In genomic region chr11:96228911-96229310, GRCh38 we compare ENCODE assay signal across 10 cellular contexts.
A peak's percentile ranks its signal among the peaks of the same experiment; 100 is the strongest.
DNase-seq lines count a peak whose midpoint lies in the region; ATAC-seq and TF ChIP-seq lines count a peak whose summit lies in the region.
"Had no signal": no experiment of that assay in that cellular context is flagged by ENCODE, and none has a peak within 500 bp of the region (broad histone marks: within the 10 kb centered on the region; RNA-seq: fewer than 3 reads in every experiment).

No MANE protein-coding gene starts in this region.

- peak overlapping the region; percentile 26; the same call in 1 of the 2 replicates for H2AFZ ChIP-seq in SK-N-SH (ENCODE audit: low read depth)

- CTCF ChIA-PET in SK-N-SH (lab: Yijun Ruan, JAX): no interaction called here

- H3K4me3 ChIP-seq in SK-N-SH (ENCODE audit: low read depth in 2 of 2, low read length in 1 of 2): peak overlapping the region in 1 of 2 experiments; percentile 25; a peak in 1 of 4 replicates
- no peak overlapping the region for H3K4me3 ChIP-seq in esophagus muscularis mucosa
- no peak overlapping the region for H3K4me3 ChIP-seq in sigmoid colon

- peak; percentile 14 for DNase-seq in Daoy (ENCODE audit: low read depth)
- no peak for DNase-seq in SK-N-SH
- no peak for DNase-seq in esophagus muscularis mucosa (ENCODE audit: extremely low spot score)
- no peak for DNase-seq in sigmoid colon
- no peak for DNase-seq in hypothalamus (lab: John Stamatoyannopoulos, UW)
- DNase-seq in GM13976 (ENCODE audit: low spot score): no peak
- no peak for DNase-seq in NK-92 treated with Interleukin-12 subunit alpha and Interleukin-12 subunit beta, amount 100 ng/mL, for 24 hours (lab: John Stamatoyannopoulos, UW)
- DNase-seq: Karpas-422, NCI-H510A treated with DMSO at 0.1 percent for 48 hours had no signal

- no peak for TF ChIP-seq CTCF in SK-N-SH (IDR thresholded peaks at IDR 0.05)
- TF ChIP-seq CTCF in esophagus muscularis mucosa (IDR thresholded peaks at IDR 0.05): no peak
- TF ChIP-seq CTCF in sigmoid colon (IDR thresholded peaks at IDR 0.05): no peak
- no peak for TF ChIP-seq CTCF in GM13976 (IDR thresholded peaks at IDR 0.05; ENCODE audit: borderline replicate concordance, control extremely low read depth, extremely low read depth, insufficient read depth, missing control alignments)

- peak overlapping the region; percentile 48 for H3K4me2 ChIP-seq in SK-N-SH

- TF ChIP-seq EP300 in SK-N-SH (IDR thresholded peaks at IDR 0.05; ENCODE audit: borderline replicate concordance in 1 of 2, low read depth in 1 of 2, low read length in 1 of 2) (no peak), esophagus muscularis mucosa (IDR thresholded peaks at IDR 0.05) (no peak), sigmoid colon (IDR thresholded peaks at IDR 0.05) (no peak)

- no peak for TF ChIP-seq RAD21 in SK-N-SH (IDR thresholded peaks at IDR 0.05; ENCODE audit: low read length)

- peak overlapping the region; percentile 77 for H3K9ac ChIP-seq in SK-N-SH

- intact Hi-C loops in esophagus muscularis mucosa (cut with DNase I) (no loop called here), sigmoid colon (cut with DNase I) (no loop called here)

- no peak for ATAC-seq in GM19328 (IDR thresholded peaks at IDR 0.05; ENCODE audit: unreplicated experiment)

- H3K27ac ChIP-seq in SK-N-SH (ENCODE audit: low read depth in 2 of 2, low read length in 1 of 2): peak overlapping the region; percentile 89 to 98
- H3K27ac ChIP-seq in esophagus muscularis mucosa (replicated peaks in 1 of 4): peak overlapping the region; percentile 61 to 69 (median 66)
- peak overlapping the region in 3 of 4 donors; percentile 34 to 78 (median 59) for H3K27ac ChIP-seq in sigmoid colon

- H3K79me2 ChIP-seq in SK-N-SH (ENCODE audit: insufficient read depth): peaks cover 82% of the 10 kb centered on the region

- H3K36me3 ChIP-seq in SK-N-SH (replicated peaks in 1 of 2; ENCODE audit: control insufficient read depth in 1 of 2, insufficient read depth in 2 of 2, low read length in 1 of 2) (peaks cover 0 to 6% of the 10 kb centered on the region in 2 experiments), esophagus muscularis mucosa (no peaks in the 10 kb centered on the region), sigmoid colon (no peaks in the 10 kb centered on the region)

- H3K9me2 ChIP-seq in SK-N-SH: no peaks in the 10 kb centered on the region

- H4K20me1 ChIP-seq in SK-N-SH (ENCODE audit: insufficient read depth): no peaks in the 10 kb centered on the region

- H3K4me1 ChIP-seq in SK-N-SH (ENCODE audit: control insufficient read depth in 1 of 2, insufficient read depth in 2 of 2, low read depth in 1 of 2, low read length in 1 of 2) (peaks cover 0 to 40% of the 10 kb centered on the region in 2 experiments), esophagus muscularis mucosa (peaks cover 22 to 45% (median 36%) of the 10 kb centered on the region in 4 donors), sigmoid colon (peaks cover 0 to 31% (median 19%) of the 10 kb centered on the region in 4 donors)

- POLR2A ChIA-PET in SK-N-SH (lab: Yijun Ruan, JAX): no interaction called here

- H3K27me3 ChIP-seq in SK-N-SH (ENCODE audit: insufficient read depth) (no peaks in the 10 kb centered on the region), esophagus muscularis mucosa (no peaks in the 10 kb centered on the region), sigmoid colon (no peaks in the 10 kb centered on the region)

- H3K9me3 ChIP-seq in SK-N-SH (no peaks in the 10 kb centered on the region), esophagus muscularis mucosa (no peaks in the 10 kb centered on the region), sigmoid colon (no peaks in the 10 kb centered on the region)

- TF ChIP-seq POLR2A in esophagus muscularis mucosa (IDR thresholded peaks at IDR 0.05; ENCODE audit: low read depth) (no peak), sigmoid colon (IDR thresholded peaks at IDR 0.05) (no peak)

- H3F3A ChIP-seq in SK-N-SH (replicated peaks; ENCODE audit: insufficient read depth): peaks cover 36% of the 10 kb centered on the region

- in situ Hi-C loops in GM13976 (cut with MboI; ENCODE audit: low sequenced_read_pairs, unreplicated experiment): no loop called here

TF ChIP-seq in SK-N-SH, 30 proteins besides CTCF, POLR2A, EP300 and RAD21:
- peak; percentile 2 for TF ChIP-seq PBX3 (IDR thresholded peaks at IDR 0.05)
- TF ChIP-seq SMC3 (IDR thresholded peaks at IDR 0.05; ENCODE audit: low read depth, low read length): no peak
- peak; percentile 3; the same call in 1 of the 2 replicates for TF ChIP-seq MAX (IDR thresholded peaks at IDR 0.05; ENCODE audit: low read depth)
- no peak for TF ChIP-seq JUND (IDR thresholded peaks at IDR 0.05)
- TF ChIP-seq IRF3 (IDR thresholded peaks at IDR 0.05; ENCODE audit: low read depth, low read length): no peak
- no peak for TF ChIP-seq ZBTB33 (IDR thresholded peaks at IDR 0.05; ENCODE audit: borderline replicate concordance, low read depth)
- 0 out of 2 replicates have a peak, but pooled peaks have one; percentile 9 for TF ChIP-seq RXRA (IDR thresholded peaks at IDR 0.05; ENCODE audit: borderline replicate concordance, low read depth)
- no peak for TF ChIP-seq MXI1 (IDR thresholded peaks at IDR 0.05; ENCODE audit: low read depth, low read length)
- TF ChIP-seq POLR2AphosphoS5 (IDR thresholded peaks at IDR 0.05; ENCODE audit: low read depth, low read length): no peak
- no peak for TF ChIP-seq TEAD4 (IDR thresholded peaks at IDR 0.05; ENCODE audit: borderline replicate concordance, insufficient read depth)
- TF ChIP-seq USF1 (IDR thresholded peaks at IDR 0.05; ENCODE audit: borderline replicate concordance, low read depth): no peak
- TF ChIP-seq EZH2phosphoT487 (IDR thresholded peaks at IDR 0.05; ENCODE audit: borderline replicate concordance, low read depth): no peak
